In the genomic region with DNA sequence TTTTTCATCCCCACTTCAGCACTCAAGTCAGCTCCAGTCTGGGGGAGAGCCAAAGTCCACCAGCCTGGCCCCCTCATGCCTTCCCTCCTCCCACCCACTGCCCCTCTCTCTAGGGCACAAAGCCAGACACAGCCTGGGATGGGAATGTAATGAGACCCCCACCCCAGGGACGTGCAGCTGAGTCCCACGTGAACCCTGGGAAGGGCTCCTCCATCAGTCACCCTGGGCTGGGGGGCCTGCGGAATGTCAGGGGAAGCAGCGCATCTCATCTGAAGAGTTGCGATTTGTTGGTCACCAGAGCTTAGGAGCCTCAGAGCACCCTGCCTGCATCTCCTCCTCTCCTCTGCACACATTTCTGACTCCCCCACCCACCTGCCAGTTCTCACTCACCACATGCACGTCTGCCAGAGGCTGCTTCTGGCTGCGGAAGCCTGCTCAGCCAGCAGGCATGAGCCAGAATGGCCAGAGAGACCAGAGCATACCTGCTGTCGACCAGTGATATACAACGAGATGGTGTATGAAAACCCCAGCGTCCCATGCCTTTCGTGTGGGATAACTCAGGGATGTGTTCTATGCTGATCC, we compare ENCODE assay signal across 28 cellular contexts.
"Had no signal": no experiment of that assay in that cellular context is flagged by ENCODE, and none has a peak within 500 bp of the region (broad histone marks: within the 10 kb centered on the region; RNA-seq: fewer than 3 reads in every experiment).

No MANE protein-coding gene starts in this region.

- H3K4me3 ChIP-seq: ovary, psoas muscle, skin epidermis, smooth muscle cell, spleen, suprapubic skin, testis, tibial artery, transverse colon, upper lobe of right lung, uterus had no signal

- H3K9me3 ChIP-seq: ovary, psoas muscle, spleen, suprapubic skin, testis, tibial artery, transverse colon, upper lobe of right lung, uterus had no signal

- H3K36me3 ChIP-seq: ovary, spleen, suprapubic skin, tibial artery, transverse colon, upper lobe of right lung, uterus had no signal

- DNase-seq: naive thymus-derived CD4-positive, alpha-beta T cell; natural killer cell; occipital lobe; ovary; posterior cingulate gyrus; right cardiac atrium; spleen; stimulated activated CD4-positive, alpha-beta T cell treated with anti-CD3 and anti-CD28 coated beads, Interleukin-12 subunit alpha, Interleukin-12 subunit beta, amount 100 ng/mL, for 4 hours; stimulated activated CD4-positive, alpha-beta T cell treated with anti-CD3 and anti-CD28 coated beads, Interleukin-1b, Interleukin-23, amount 100 ng/mL, for 48 hours; stimulated activated CD4-positive, alpha-beta T cell treated with anti-CD3 and anti-CD28 coated beads, Interleukin-4, amount 100 ng/mL, for 1 hour; stimulated activated CD4-positive, alpha-beta T cell treated with anti-CD3 and anti-CD28 coated beads, Interleukin-4, amount 100 ng/mL, for 4 hours; stimulated activated CD8-positive, alpha-beta memory T cell treated with anti-CD3 and anti-CD28 coated beads, Interleukin-4, amount 100 ng/mL, for 48 hours; stimulated activated naive CD4-positive, alpha-beta T cell; stimulated activated naive CD8-positive, alpha-beta T cell treated with anti-CD3 and anti-CD28 coated beads, Interleukin-15, amount 100 ng/mL, for 72 hours; stimulated activated naive CD8-positive, alpha-beta T cell treated with anti-CD3 and anti-CD28 coated beads, Interleukin-15, Interleukin-2, amounts not matched to agents 100 U/mL and 50 U/mL, for 24 hours; substantia nigra; testis; tibial artery; transverse colon; upper lobe of right lung; uterus had no signal

- H2AFZ ChIP-seq: parathyroid adenoma had no signal

- H3K4me1 ChIP-seq: parathyroid adenoma, spleen, testis, tibial artery, transverse colon, upper lobe of right lung, uterus had no signal

- H3K27ac ChIP-seq: ovary, parathyroid adenoma, psoas muscle, skin epidermis, spleen, suprapubic skin, testis, tibial artery, transverse colon, upper lobe of right lung, uterus had no signal

- ATAC-seq: naive thymus-derived CD4-positive, alpha-beta T cell; natural killer cell; right cardiac atrium; sciatic nerve; stimulated activated memory B cell treated with anti-CD40 and anti-IgM and Interleukin-4, amounts not matched to agents 10 μg/mL and 1 μg/mL and 100 μg/mL, for 72 hours; stimulated activated naive CD8-positive, alpha-beta T cell treated with anti-CD3 and anti-CD28 coated beads, Interleukin-15, amount 100 ng/mL, for 72 hours; stimulated activated naive CD8-positive, alpha-beta T cell treated with anti-CD3 and anti-CD28 coated beads, Interleukin-15, Interleukin-2, amounts not matched to agents 100 U/mL and 50 U/mL, for 24 hours; upper lobe of right lung had no signal

- H3K9ac ChIP-seq: parathyroid adenoma had no signal

- H3K79me2 ChIP-seq: parathyroid adenoma had no signal

- H3K27me3 ChIP-seq: ovary, suprapubic skin, testis, tibial artery, transverse colon, upper lobe of right lung, uterus had no signal
